Comparison of ENCODE assay signal across 8 cellular contexts in genomic region chr16:78656887-78657286, GRCh38.
"Had no signal": no experiment of that assay in that cellular context is flagged by ENCODE, and none has a peak within 500 bp of the region (broad histone marks: within the 10 kb centered on the region; RNA-seq: fewer than 3 reads in every experiment).

No MANE protein-coding gene starts in this region.

- FAIRE-seq: HTR-8/SVneo had no signal

- H3K4me3 ChIP-seq: GM23338, HAP-1, K562 had no signal

- H3K36me3 ChIP-seq: HAP-1 had no signal

- H3K4me2 ChIP-seq: GM23338 had no signal

- DNase-seq: H7, HFFc6, KG1 had no signal

- H3K9me3 ChIP-seq: HAP-1 had no signal

- ATAC-seq: GM23338, HCT116, K562 had no signal

- H3K4me3 Mint-ChIP-seq: GM23338, HFFc6 had no signal

- H3K9me3 Mint-ChIP-seq: GM23338 had no signal

- H3K27ac Mint-ChIP-seq: HFFc6 had no signal

- H3K4me1 ChIP-seq: HAP-1 had no signal

- H3K4me1 Mint-ChIP-seq: GM23338 had no signal

- H2AFZ ChIP-seq: GM23338 had no signal
